ENCODE assay signal across 1 cellular context in genomic region chr16:88813396-88814143, GRCh38.
TF ChIP-seq lines count a peak whose summit lies in the region.

No MANE protein-coding gene starts in this region.

TF ChIP-seq in HEK293T, 16 proteins besides CTCF, POLR2A, EP300 and RAD21 (continued from another document):
- TF ChIP-seq SP1 (IDR thresholded peaks at IDR 0.05) = no peak
